11 cellular contexts compared by ENCODE assay signal in the genomic region with DNA sequence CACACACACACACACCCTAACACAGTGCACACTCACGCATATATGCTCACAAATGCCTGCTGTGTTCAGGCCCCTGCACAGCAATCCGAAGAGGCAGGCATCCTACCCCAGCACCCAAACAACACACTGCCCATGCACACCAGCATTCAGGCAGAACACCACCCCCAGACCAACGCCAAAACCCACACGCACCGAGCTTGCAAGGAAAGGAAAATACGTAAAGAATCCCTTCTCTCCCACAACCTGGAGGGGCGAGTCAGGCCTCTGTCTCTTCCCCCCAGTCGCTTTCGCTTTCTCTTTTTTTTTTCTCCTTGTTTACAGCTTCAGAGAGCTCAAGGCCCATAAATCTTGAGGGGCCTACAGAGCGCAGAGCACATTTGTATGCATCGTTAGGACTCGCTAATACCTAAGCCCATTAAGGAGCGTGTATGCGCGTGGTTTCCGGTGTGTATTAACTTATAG. TPM values are rescaled to one million over a fixed set of nuclear protein-coding genes. Genes with fewer than 3 reads are reported as not detected.
DNase-seq lines count a peak whose midpoint lies in the region; ATAC-seq and TF ChIP-seq lines count a peak whose summit lies in the region.
"Not testable (repeated sequence)": the region's sequence is repeated elsewhere in the genome, so short reads cannot be mapped to it uniquely, and the experiment has no call there.
"Had no signal": no experiment of that assay in that cellular context is flagged by ENCODE, and none has a peak within 500 bp of the region (broad histone marks: within the 10 kb centered on the region; RNA-seq: fewer than 3 reads in every experiment).

No MANE protein-coding gene starts in this region.

- peak overlapping the region; percentile 23 for H3K27ac ChIP-seq in muscle layer of duodenum (ENCODE audit: low read length)
- peak overlapping the region in 5 of 8 donors; percentile 70 to 85 (median 81) for H3K27ac ChIP-seq in spleen
- peak overlapping the region; percentile 78 to 95 (median 87) for H3K27ac ChIP-seq in tibial nerve

- not testable (repeated sequence) for TF ChIP-seq CTCF in epithelial cell of proximal tubule (conservative IDR thresholded peaks at IDR 0.05; ENCODE audit: low read depth, low read length); spleen (IDR thresholded peaks at IDR 0.05 in 8 of 11, conservative IDR thresholded peaks at IDR 0.05 in 3 of 11); tibial nerve (IDR thresholded peaks at IDR 0.05)

- peak in 1 of 2 donors; percentile 39 for TF ChIP-seq EP300 in tibial nerve (IDR thresholded peaks at IDR 0.05)

- H3K4me3 Mint-ChIP-seq in activated CD4-positive, alpha-beta memory T cell treated with anti-CD3 and anti-CD28 coated beads, Interleukin-2, amount 10 ng/mL, durations not matched to agents 7 days and 5 days = peak overlapping the region; percentile 74

- POLR2A ChIA-PET in activated CD4-positive, alpha-beta memory T cell treated with anti-CD3 and anti-CD28 coated beads, Interleukin-2, amount 10 ng/mL, durations not matched to agents 7 days and 5 days (lab: Charles Lee) = not testable (repeated sequence)

- peaks cover 15% of the 10 kb centered on the region for H3K4me1 Mint-ChIP-seq in activated CD4-positive, alpha-beta memory T cell treated with anti-CD3 and anti-CD28 coated beads, Interleukin-2, amount 10 ng/mL, durations not matched to agents 7 days and 5 days

- not testable (repeated sequence) for H3K36me3 Mint-ChIP-seq in activated CD4-positive, alpha-beta memory T cell treated with anti-CD3 and anti-CD28 coated beads, Interleukin-2, amount 10 ng/mL, durations not matched to agents 7 days and 5 days (ENCODE audit: low read depth); activated naive CD4-positive, alpha-beta T cell treated with anti-CD3 and anti-CD28 coated beads, Interleukin-2, amount 50 U/mL, for 72 hours

- not testable (repeated sequence) for ATAC-seq in activated naive CD4-positive, alpha-beta T cell treated with anti-CD3 and anti-CD28 coated beads, Interleukin-2, amount 50 U/mL, for 72 hours

- CTCF ChIA-PET in activated CD4-positive, alpha-beta memory T cell treated with anti-CD3 and anti-CD28 coated beads, Interleukin-2, amount 10 ng/mL, durations not matched to agents 7 days and 5 days (lab: Charles Lee) = not testable (repeated sequence)

- intact Hi-C loops in spleen (cut with DNase I; ENCODE audit: low total_unique reads) = not testable (repeated sequence)

- peak overlapping the region; percentile 53; the same call in 1 of the 2 replicates for H3K4me3 ChIP-seq in GM08714 (ENCODE audit: low read length)
- peak overlapping the region; percentile 48 for H3K4me3 ChIP-seq in epithelial cell of proximal tubule (ENCODE audit: low read depth, low read length)
- H3K4me3 ChIP-seq in muscle layer of duodenum (ENCODE audit: low read depth in 1 of 2, low read length in 2 of 2) = peak overlapping the region in 1 of 2 donors; percentile 20
- H3K4me3 ChIP-seq in spleen = peak overlapping the region in 4 of 8 donors; percentile 12 to 63 (median 33)
- H3K4me3 ChIP-seq in tibial nerve = peak overlapping the region in 2 of 4 donors; percentile 29 to 45

- DNase-seq in NCI-H82 (lab: John Stamatoyannopoulos, UW) (peak; percentile 74), spleen (peak; percentile 60)
- DNase-seq in activated CD4-positive, alpha-beta memory T cell treated with anti-CD3 and anti-CD28 coated beads, Interleukin-2, amount 10 ng/mL, durations not matched to agents 7 days and 5 days = peak; percentile 18
- DNase-seq in activated naive CD4-positive, alpha-beta T cell treated with anti-CD3 and anti-CD28 coated beads, Interleukin-2, amount 50 U/mL, for 72 hours (ENCODE audit: low spot score in 2 of 2); epithelial cell of proximal tubule (ENCODE audit: low read depth); tibial nerve (ENCODE audit: low spot score in 2 of 2): not testable (repeated sequence)

- not testable (repeated sequence) for TF ChIP-seq POLR2A in spleen (IDR thresholded peaks at IDR 0.05); tibial nerve (IDR thresholded peaks at IDR 0.05)

- not testable (repeated sequence) for H3K36me3 ChIP-seq in muscle layer of duodenum (ENCODE audit: control insufficient read depth in 1 of 2, insufficient read depth in 2 of 2, low read length in 2 of 2); spleen; tibial nerve

- H3K9me3 ChIP-seq in muscle layer of duodenum (ENCODE audit: control insufficient read depth in 1 of 2, low read length in 2 of 2); spleen; tibial nerve: not testable (repeated sequence)

- H3K27me3 Mint-ChIP-seq in activated CD4-positive, alpha-beta memory T cell treated with anti-CD3 and anti-CD28 coated beads, Interleukin-2, amount 10 ng/mL, durations not matched to agents 7 days and 5 days = peaks cover 31% of the 10 kb centered on the region

- peak overlapping the region; percentile 50 for H3K27ac Mint-ChIP-seq in activated CD4-positive, alpha-beta memory T cell treated with anti-CD3 and anti-CD28 coated beads, Interleukin-2, amount 10 ng/mL, durations not matched to agents 7 days and 5 days
- peak overlapping the region; percentile 81 to 83 for H3K27ac Mint-ChIP-seq in activated naive CD4-positive, alpha-beta T cell treated with anti-CD3 and anti-CD28 coated beads, Interleukin-2, amount 50 U/mL, for 72 hours

- H3K27me3 ChIP-seq in muscle layer of duodenum (ENCODE audit: low read depth, low read length); tibial nerve: not testable (repeated sequence)
- H3K27me3 ChIP-seq in spleen (replicated peaks in 1 of 7) = peaks cover 0 to 22% (median 0%) of the 10 kb centered on the region in 7 donors

- H3K4me1 ChIP-seq in muscle layer of duodenum (ENCODE audit: control insufficient read depth in 1 of 2, insufficient read depth in 2 of 2, low read length in 2 of 2); tibial nerve: not testable (repeated sequence)
- peaks cover 0 to 14% (median 8%) of the 10 kb centered on the region in 6 donors for H3K4me1 ChIP-seq in spleen

- H3K9me3 Mint-ChIP-seq in activated CD4-positive, alpha-beta memory T cell treated with anti-CD3 and anti-CD28 coated beads, Interleukin-2, amount 10 ng/mL, durations not matched to agents 7 days and 5 days; activated naive CD4-positive, alpha-beta T cell treated with anti-CD3 and anti-CD28 coated beads, Interleukin-2, amount 50 U/mL, for 72 hours: not testable (repeated sequence)

- 8 to 28% (median 17%) methylated on average over 13 to 16 of the region's 16 CpGs for WGBS in spleen, 5 donors
- WGBS in tibial nerve, 2 donors = 17 to 23% methylated on average over 16 of the region's 16 CpGs

RNA-seq across cellular contexts. Expression of gene HOXC4, which starts 27.4 kb away (rescaled TPM):
- total RNA-seq in activated CD4-positive, alpha-beta memory T cell treated with anti-CD3 and anti-CD28 coated beads, Interleukin-2, amount 10 ng/mL, durations not matched to agents 7 days and 5 days = under 1 TPM; 0.15 to 0.23 TPM
- under 1 TPM in 1 of 2 donors, not detected in 1; 0.18 TPM for total RNA-seq in activated naive CD4-positive, alpha-beta T cell treated with anti-CD3 and anti-CD28 coated beads, Interleukin-2, amount 50 U/mL, for 72 hours
- 2.8 and 3.3 TPM in 2 replicates for total RNA-seq in epithelial cell of proximal tubule
- 1 to 10 TPM in 4 of 7 donors, under 1 TPM in 3; 0.68 to 2.1 (median 1.4) TPM for total RNA-seq in spleen
- 1 to 10 TPM in 2 of 3 donors, under 1 TPM in 1; 0.49 to 2.6 (median 1.8) TPM for polyA plus RNA-seq in spleen
- total RNA-seq in tibial nerve = 1 to 10 TPM; 2.7 to 8.1 (median 4.1) TPM
- total RNA-seq: cardiac muscle cell, frontal cortex had no signal
- polyA plus RNA-seq: cardiac muscle cell had no signal

RNA-seq across cellular contexts. Expression of gene HOXC5, which starts 48.2 kb away (rescaled TPM):
- total RNA-seq in activated CD4-positive, alpha-beta memory T cell treated with anti-CD3 and anti-CD28 coated beads, Interleukin-2, amount 10 ng/mL, durations not matched to agents 7 days and 5 days = not detected
- total RNA-seq in activated naive CD4-positive, alpha-beta T cell treated with anti-CD3 and anti-CD28 coated beads, Interleukin-2, amount 50 U/mL, for 72 hours = not detected
- total RNA-seq in epithelial cell of proximal tubule (0.80 and 1.2 TPM in 2 replicates), spleen (not detected), tibial nerve (1 to 10 TPM; 1.4 to 2.7 (median 1.7) TPM)
- polyA plus RNA-seq in spleen = under 1 TPM in 1 of 3 donors, not detected in 2; 0.06 TPM
- total RNA-seq: cardiac muscle cell, frontal cortex, upper lobe of right lung had no signal
- polyA plus RNA-seq: cardiac muscle cell had no signal

RNA-seq across cellular contexts. Expression of gene HOXC6, which starts 52.8 kb away (rescaled TPM):
- total RNA-seq in activated CD4-positive, alpha-beta memory T cell treated with anti-CD3 and anti-CD28 coated beads, Interleukin-2, amount 10 ng/mL, durations not matched to agents 7 days and 5 days = not detected
- total RNA-seq in activated naive CD4-positive, alpha-beta T cell treated with anti-CD3 and anti-CD28 coated beads, Interleukin-2, amount 50 U/mL, for 72 hours = not detected
- 2.7 and 3.2 TPM in 2 replicates for total RNA-seq in epithelial cell of proximal tubule
- total RNA-seq in spleen = under 1 TPM in 4 of 7 donors, not detected in 3; 0.19 to 0.52 (median 0.34) TPM
- polyA plus RNA-seq in spleen = under 1 TPM in 2 of 3 donors, not detected in 1; 0.11 to 0.16 TPM
- total RNA-seq in tibial nerve = 10 to 100 TPM in 1 of 4 donors, 1 to 10 TPM in 3; 3.6 to 17.3 (median 7.2) TPM
- total RNA-seq: cardiac muscle cell, frontal cortex had no signal
- polyA plus RNA-seq: cardiac muscle cell had no signal

Comparison
In these comparisons a context has a peak if more than half of its experiments do, and no peak if none do; other contexts are left out.
1. H3K27ac ChIP-seq: peak in every context shown above with its lines; median percentile 87 in tibial nerve; 81 in spleen; 23 in muscle layer of duodenum.